In the genomic region with DNA sequence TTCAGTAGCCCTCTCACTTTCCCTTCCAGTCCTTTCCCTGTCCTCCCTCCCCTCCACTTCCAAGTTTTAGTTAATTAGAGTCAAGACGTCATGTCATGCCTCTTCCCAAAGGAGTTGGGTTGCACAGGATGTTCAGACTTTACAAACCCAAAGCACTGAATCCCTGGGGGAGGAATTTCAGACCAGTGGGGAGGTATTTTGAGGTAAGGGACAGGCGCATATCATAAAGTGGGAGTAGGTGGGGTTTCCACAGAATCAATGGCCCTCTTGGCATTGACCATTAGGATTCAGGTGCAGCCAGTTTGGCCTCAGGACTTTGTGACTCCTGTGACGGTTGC, we compare ENCODE assay signal across 8 cellular contexts. TPM values are rescaled to one million over a fixed set of nuclear protein-coding genes. Genes with fewer than 3 reads are reported as not detected.
DNase-seq lines count a peak whose midpoint lies in the region; ATAC-seq and TF ChIP-seq lines count a peak whose summit lies in the region.

No MANE protein-coding gene starts in this region.

- in situ Hi-C loops in gastrocnemius medialis (cut with MboI; ENCODE audit: low sequenced_read_pairs in 4 of 4): loop anchor here in 2 of 4 donors (25.0 kb wide), 1 partner anchor 113 kb away; a partner anchor contains a TSS

- H3K4me3 ChIP-seq in GM12865 (ENCODE audit: low read depth, low read length) (peak overlapping the region; percentile 67), foreskin fibroblast (ENCODE audit: low read depth in 1 of 2, low read length in 2 of 2) (peak overlapping the region; percentile 94 to 98), gastrocnemius medialis (peak overlapping the region; percentile 79 to 96 (median 92))

- ATAC-seq in gastrocnemius medialis (no peak), HG03159 (IDR thresholded peaks at IDR 0.05; ENCODE audit: unreplicated experiment) (no peak), HG03439 (IDR thresholded peaks at IDR 0.05; ENCODE audit: unreplicated experiment) (no peak)

- intact Hi-C loops in gastrocnemius medialis (cut with DNase I; ENCODE audit: low total_unique reads): loop anchor here (2.0 to 10.0 kb wide), 4 partner anchors 63 to 335 kb away; a partner anchor contains a TSS

- DNase-seq in GM12865 (ENCODE audit: low read depth) (no peak), foreskin fibroblast (no peak), gastrocnemius medialis (no peak), NCI-H748 (lab: John Stamatoyannopoulos, UW; ENCODE audit: unreplicated experiment) (no peak), iPS-NIHi7 (ENCODE audit: extremely low spot score) (no peak)

- TF ChIP-seq POLR2A in gastrocnemius medialis (IDR thresholded peaks at IDR 0.05): no peak

- H3K4me1 ChIP-seq in gastrocnemius medialis: peaks cover 27 to 35% of the 10 kb centered on the region in 2 donors

- no peaks in the 10 kb centered on the region for H3K27me3 ChIP-seq in gastrocnemius medialis

- peak overlapping the region; percentile 82 for H3K27ac ChIP-seq in VCaP
- H3K27ac ChIP-seq in gastrocnemius medialis: peak overlapping the region; percentile 84 to 97 (median 94)

- no peaks in the 10 kb centered on the region for H3K9me3 ChIP-seq in gastrocnemius medialis

- peaks cover 0 to 24% of the 10 kb centered on the region in 2 donors for H3K36me3 ChIP-seq in gastrocnemius medialis

- TF ChIP-seq CTCF in GM12865 (IDR thresholded peaks at IDR 0.05; ENCODE audit: insufficient read depth, low read depth, low read length, missing control alignments): no peak
- TF ChIP-seq CTCF in VCaP (conservative IDR thresholded peaks at IDR 0.05): no peak
- TF ChIP-seq CTCF in foreskin fibroblast (IDR thresholded peaks at IDR 0.05; ENCODE audit: low read depth, low read length): no peak
- no peak for TF ChIP-seq CTCF in gastrocnemius medialis (IDR thresholded peaks at IDR 0.05 in 4 of 5, conservative IDR thresholded peaks at IDR 0.05 in 1 of 5)

RNA-seq across cellular contexts. Expression of a gene that starts 0.7 kb away (rescaled TPM):
- 10 to 100 TPM; 12.4 to 36.2 (median 27.9) TPM for total RNA-seq in gastrocnemius medialis

RNA-seq across cellular contexts. Expression of a gene that starts 8.4 kb away (rescaled TPM):
- 10 to 100 TPM in 3 of 4 donors, 1 to 10 TPM in 1; 7.9 to 16.3 (median 12.1) TPM for total RNA-seq in gastrocnemius medialis

RNA-seq across cellular contexts. Expression of a gene that starts 20.6 kb away (rescaled TPM):
- 10 to 100 TPM; 39.4 to 47.9 (median 41.6) TPM for total RNA-seq in gastrocnemius medialis

RNA-seq across cellular contexts. Expression of a gene that starts 34.6 kb away (rescaled TPM):
- total RNA-seq in gastrocnemius medialis: 10 to 100 TPM in 1 of 4 donors, 1 to 10 TPM in 3; 4.7 to 11.5 (median 7.1) TPM
